Comparison of ENCODE assay signal across 1 cellular context in the genomic region with DNA sequence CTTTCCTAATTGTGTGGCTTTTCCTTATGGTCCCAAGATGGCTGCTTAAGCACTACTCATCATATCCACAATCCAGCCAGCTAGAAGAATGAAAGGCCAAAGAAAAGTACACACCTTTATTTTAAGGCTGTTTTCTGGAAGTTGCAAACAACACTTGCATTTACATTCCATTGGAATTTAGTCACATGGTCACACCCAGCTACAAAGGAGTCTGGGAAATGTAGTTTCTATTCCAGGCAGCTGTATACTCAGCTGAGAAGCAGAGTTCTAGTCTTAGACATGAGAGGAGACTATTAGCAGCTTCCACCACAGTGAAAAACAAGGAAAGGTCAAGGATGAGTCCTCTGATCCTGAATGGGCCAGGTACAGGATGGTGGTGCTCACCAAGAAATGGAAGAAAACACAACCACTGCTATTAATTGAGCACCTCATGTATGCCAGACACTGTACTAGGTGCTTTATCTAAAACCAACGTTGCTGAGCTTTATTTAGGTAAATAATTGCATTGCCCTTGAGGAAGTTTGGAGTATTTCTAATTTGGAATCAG.
TF ChIP-seq lines count a peak whose summit lies in the region.

No MANE protein-coding gene starts in this region.

TF ChIP-seq in HepG2, 621 proteins besides CTCF, POLR2A, EP300 and RAD21:
- peak; percentile 75 for TF ChIP-seq ZNF143 (CRISPR knock-in tag; IDR thresholded peaks at IDR 0.05)
- TF ChIP-seq THAP11 (CRISPR knock-in tag; IDR thresholded peaks at IDR 0.05), result peak; percentile 92
- TF ChIP-seq BRCA1 (CRISPR knock-in tag; IDR thresholded peaks at IDR 0.05), result no peak
- peak; percentile 32; the same call in 1 of the 2 replicates for TF ChIP-seq HCFC1 (IDR thresholded peaks at IDR 0.05; ENCODE audit: low read depth, low read length)
- no peak for TF ChIP-seq ARNT2 (CRISPR knock-in tag; IDR thresholded peaks at IDR 0.05; ENCODE audit: low read depth)
TF ChIP-seq in HepG2: peak in this region for 3.
